In the genomic region with DNA sequence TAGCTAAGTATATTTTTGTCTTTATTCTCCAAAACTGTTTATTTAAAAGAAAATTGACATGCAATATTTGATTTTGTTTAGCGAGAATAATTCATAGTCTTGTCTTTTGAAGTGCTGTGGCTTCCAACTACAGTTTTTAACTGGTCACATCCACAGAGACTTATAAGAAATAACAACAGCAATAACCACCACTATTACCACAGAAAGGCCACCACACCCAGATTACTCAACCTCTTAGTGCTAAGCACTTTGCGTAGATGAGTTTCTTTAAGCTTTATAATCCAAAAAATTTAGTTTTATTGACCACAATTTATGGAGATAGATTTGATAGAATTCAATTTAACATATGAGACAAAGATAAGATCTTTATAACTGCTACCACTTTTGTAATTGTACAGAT, we compare ENCODE assay signal across 24 cellular contexts.
"Had no signal": no experiment of that assay in that cellular context is flagged by ENCODE, and none has a peak within 500 bp of the region (broad histone marks: within the 10 kb centered on the region; RNA-seq: fewer than 3 reads in every experiment).

No MANE protein-coding gene starts in this region.

- DNase-seq: activated CD4-positive, alpha-beta T cell treated with anti-CD3 and anti-CD28 coated beads, Interleukin-2, amount 50 U/mL, for 1 hour; activated CD8-positive, alpha-beta memory T cell treated with anti-CD3 and anti-CD28 coated beads, Interleukin-2, amount 50 U/mL, for 4 hours; activated effector memory CD4-positive, alpha-beta T cell treated with Interleukin-2 at 50 U/mL for 16 hours; activated naive CD4-positive, alpha-beta T cell treated with anti-CD3 and anti-CD28 coated beads, Interleukin-2, amount 10 ng/mL, durations not matched to agents 7 days and 5 days; activated naive CD8-positive, alpha-beta T cell treated with anti-CD3 and anti-CD28 coated beads, Interleukin-2, amount 50 U/mL, for 24 hours; activated T-cell treated with anti-CD3 and anti-CD28 coated beads, Interleukin-2, amount 50 U/mL, for 48 hours; anterior cingulate cortex; cortex of kidney; nephron progenitor cell; nucleus accumbens; small intestine; stimulated activated CD4-positive, alpha-beta T cell treated with anti-CD3 and anti-CD28 coated beads, Interleukin-15, amount 100 ng/mL, for 24 hours; stimulated activated CD4-positive, alpha-beta T cell treated with anti-CD3 and anti-CD28 coated beads, Interleukin-2, amount 100 ng/mL, for 48 hours; trophoblast cell had no signal

- H3K9me3 Mint-ChIP-seq: activated naive CD4-positive, alpha-beta T cell treated with anti-CD3 and anti-CD28 coated beads, Interleukin-2, amount 10 ng/mL, durations not matched to agents 7 days and 5 days; brain; stimulated activated naive CD8-positive, alpha-beta T cell treated with anti-CD3 and anti-CD28 coated beads, Interleukin-15, Interleukin-2, amounts not matched to agents 100 ng/mL and 50 ng/mL, for 24 hours had no signal

- H3K27me3 ChIP-seq: esophagus muscularis mucosa, right atrium auricular region, suprapubic skin, vagina had no signal

- H3K4me3 ChIP-seq: esophagus muscularis mucosa, right atrium auricular region, suprapubic skin, vagina had no signal

- H3K27ac Mint-ChIP-seq: activated naive CD4-positive, alpha-beta T cell treated with anti-CD3 and anti-CD28 coated beads, Interleukin-2, amount 10 ng/mL, durations not matched to agents 7 days and 5 days; activated naive CD8-positive, alpha-beta T cell treated with anti-CD3 and anti-CD28 coated beads, Interleukin-2, amount 50 U/mL, for 24 hours; brain; progenitor cell of endocrine pancreas; stimulated activated naive CD8-positive, alpha-beta T cell treated with anti-CD3 and anti-CD28 coated beads, Interleukin-15, Interleukin-2, amounts not matched to agents 100 ng/mL and 50 ng/mL, for 24 hours; T-helper 1 cell treated with Interleukin-12 subunit alpha and Interleukin-12 subunit beta and Interleukin-4 antibody, amounts not matched to agents 30 μg/mL and 1 μg/mL, for 36 hours had no signal

- H3K4me3 Mint-ChIP-seq: activated naive CD4-positive, alpha-beta T cell treated with anti-CD3 and anti-CD28 coated beads, Interleukin-2, amount 10 ng/mL, durations not matched to agents 7 days and 5 days; activated naive CD8-positive, alpha-beta T cell treated with anti-CD3 and anti-CD28 coated beads, Interleukin-2, amount 50 U/mL, for 24 hours; brain; central memory CD8-positive, alpha-beta T cell; nephron progenitor cell; stimulated activated naive CD8-positive, alpha-beta T cell treated with anti-CD3 and anti-CD28 coated beads, Interleukin-15, Interleukin-2, amounts not matched to agents 100 ng/mL and 50 ng/mL, for 24 hours; T-helper 1 cell treated with Interleukin-12 subunit alpha and Interleukin-12 subunit beta and Interleukin-4 antibody, amounts not matched to agents 30 μg/mL and 1 μg/mL, for 36 hours had no signal

- H3K9me3 ChIP-seq: esophagus muscularis mucosa, right atrium auricular region, suprapubic skin, vagina had no signal

- H3K27ac ChIP-seq: esophagus muscularis mucosa, right atrium auricular region, suprapubic skin, vagina had no signal

- ATAC-seq: activated CD4-positive, CD25-positive, alpha-beta regulatory T cell treated with anti-CD3 and anti-CD28 coated beads, Interleukin-2, amount 50 U/mL, for 24 hours; activated naive CD8-positive, alpha-beta T cell treated with anti-CD3 and anti-CD28 coated beads, Interleukin-2, amount 50 U/mL, for 24 hours had no signal

- H3K36me3 Mint-ChIP-seq: activated naive CD4-positive, alpha-beta T cell treated with anti-CD3 and anti-CD28 coated beads, Interleukin-2, amount 10 ng/mL, durations not matched to agents 7 days and 5 days; brain had no signal

- H3K27me3 Mint-ChIP-seq: activated naive CD4-positive, alpha-beta T cell treated with anti-CD3 and anti-CD28 coated beads, Interleukin-2, amount 10 ng/mL, durations not matched to agents 7 days and 5 days; activated naive CD8-positive, alpha-beta T cell treated with anti-CD3 and anti-CD28 coated beads, Interleukin-2, amount 50 U/mL, for 24 hours; central memory CD8-positive, alpha-beta T cell; progenitor cell of endocrine pancreas; stimulated activated naive CD8-positive, alpha-beta T cell treated with anti-CD3 and anti-CD28 coated beads, Interleukin-15, Interleukin-2, amounts not matched to agents 100 ng/mL and 50 ng/mL, for 24 hours had no signal

- H3K36me3 ChIP-seq: esophagus muscularis mucosa, right atrium auricular region, suprapubic skin, vagina had no signal

- H3K4me1 ChIP-seq: esophagus muscularis mucosa, right atrium auricular region, suprapubic skin, vagina had no signal

- FAIRE-seq: small intestine had no signal

- H3K4me1 Mint-ChIP-seq: activated naive CD4-positive, alpha-beta T cell treated with anti-CD3 and anti-CD28 coated beads, Interleukin-2, amount 10 ng/mL, durations not matched to agents 7 days and 5 days; activated naive CD8-positive, alpha-beta T cell treated with anti-CD3 and anti-CD28 coated beads, Interleukin-2, amount 50 U/mL, for 24 hours; brain; central memory CD8-positive, alpha-beta T cell had no signal
